Comparison of ENCODE assay signal across 10 cellular contexts in the genomic region with DNA sequence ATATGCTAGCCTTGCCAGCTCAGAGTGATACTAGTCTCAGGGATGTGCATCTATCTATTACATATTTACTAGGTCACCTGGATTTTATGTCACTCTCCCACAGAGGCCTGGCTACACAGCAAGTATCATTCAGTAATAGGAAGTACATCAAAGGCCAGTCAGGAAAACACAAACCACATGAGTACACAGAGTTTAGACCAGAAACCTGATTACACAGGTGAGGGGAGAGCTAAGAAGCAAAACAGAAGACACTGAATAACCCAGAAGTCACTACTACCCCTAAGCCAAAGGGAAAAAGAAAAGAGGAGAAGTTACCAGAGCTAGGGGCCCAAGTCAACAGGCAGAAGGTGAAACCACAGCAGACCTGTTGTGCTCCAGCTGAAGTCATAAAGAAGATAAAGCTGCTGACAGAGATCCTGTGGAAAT. TPM values are rescaled to one million over a fixed set of nuclear protein-coding genes. Genes with fewer than 3 reads are reported as not detected.
DNase-seq lines count a peak whose midpoint lies in the region; ATAC-seq and TF ChIP-seq lines count a peak whose summit lies in the region.
"Had no signal": no experiment of that assay in that cellular context is flagged by ENCODE, and none has a peak within 500 bp of the region (broad histone marks: within the 10 kb centered on the region; RNA-seq: fewer than 3 reads in every experiment).

No MANE protein-coding gene starts in this region.

- H3K27me3 ChIP-seq in tibial artery (no peaks in the 10 kb centered on the region), upper lobe of right lung (no peaks in the 10 kb centered on the region)
- H3K27me3 ChIP-seq: gastrocnemius medialis had no signal

- H3K4me1 ChIP-seq in tibial artery (peaks cover 0 to 47% (median 5%) of the 10 kb centered on the region in 4 donors), upper lobe of right lung (no peaks in the 10 kb centered on the region)
- H3K4me1 ChIP-seq: gastrocnemius medialis, parathyroid adenoma had no signal

- H3K4me1 Mint-ChIP-seq in activated T-cell treated with anti-CD3 and anti-CD28 coated beads, Interleukin-2, amount 50 U/mL, for 24 hours (ENCODE audit: low read depth) = peaks cover 67% of the 10 kb centered on the region
- peaks cover 56% of the 10 kb centered on the region for H3K4me1 Mint-ChIP-seq in activated CD8-positive, alpha-beta T cell treated with anti-CD3 and anti-CD28 coated beads for 36 hours (ENCODE audit: low read depth)

- H3K4me3 ChIP-seq in tibial artery = no peak overlapping the region
- H3K4me3 ChIP-seq in upper lobe of right lung = no peak overlapping the region
- H3K4me3 ChIP-seq: gastrocnemius medialis had no signal

- H3K27ac ChIP-seq in tibial artery (peak overlapping the region; percentile 11 to 67), upper lobe of right lung (no peak overlapping the region)
- H3K27ac ChIP-seq: gastrocnemius medialis, parathyroid adenoma had no signal

- CTCF ChIA-PET in activated CD8-positive, alpha-beta T cell treated with anti-CD3 and anti-CD28 coated beads for 36 hours (lab: Charles Lee) = interaction anchor here (0.8 to 1.6 kb wide), 6 partner anchors 8 to 67 kb away, joined by 3 read pairs; no protein-coding TSS in a partner anchor

- no peaks in the 10 kb centered on the region for H3K9me3 Mint-ChIP-seq in activated T-cell treated with anti-CD3 and anti-CD28 coated beads, Interleukin-2, amount 50 U/mL, for 24 hours
- no peaks in the 10 kb centered on the region for H3K9me3 Mint-ChIP-seq in activated CD8-positive, alpha-beta T cell treated with anti-CD3 and anti-CD28 coated beads for 36 hours

- no peak for DNase-seq in activated T-cell treated with anti-CD3 and anti-CD28 coated beads, Interleukin-2, amount 50 U/mL, for 24 hours
- DNase-seq in activated T-cell treated with anti-CD3 and anti-CD28 coated beads, Interleukin-2, amount 50 U/mL, for 48 hours = no peak
- DNase-seq in activated CD8-positive, alpha-beta T cell treated with anti-CD3 and anti-CD28 coated beads for 36 hours = no peak
- DNase-seq in tibial artery (no peak), kidney glomerular epithelial cell (lab: John Stamatoyannopoulos, UW) (no peak), upper lobe of right lung (no peak), superior temporal gyrus (ENCODE audit: extremely low spot score) (no peak)
- DNase-seq: gastrocnemius medialis had no signal

- H3K27me3 Mint-ChIP-seq in activated T-cell treated with anti-CD3 and anti-CD28 coated beads, Interleukin-2, amount 50 U/mL, for 24 hours = no peaks in the 10 kb centered on the region
- H3K27me3 Mint-ChIP-seq in activated CD8-positive, alpha-beta T cell treated with anti-CD3 and anti-CD28 coated beads for 36 hours = no peaks in the 10 kb centered on the region

- H3K9me3 ChIP-seq in tibial artery (no peaks in the 10 kb centered on the region), upper lobe of right lung (no peaks in the 10 kb centered on the region)
- H3K9me3 ChIP-seq: gastrocnemius medialis had no signal

- TF ChIP-seq CTCF in activated CD8-positive, alpha-beta T cell treated with anti-CD3 and anti-CD28 coated beads for 36 hours (IDR thresholded peaks at IDR 0.05) = no peak
- TF ChIP-seq CTCF in tibial artery (IDR thresholded peaks at IDR 0.05) = no peak
- TF ChIP-seq CTCF in upper lobe of right lung (IDR thresholded peaks at IDR 0.05) = no peak

- intact Hi-C loops in activated CD8-positive, alpha-beta T cell treated with anti-CD3 and anti-CD28 coated beads for 36 hours (cut with micrococcal nuclease) = no loop called here
- intact Hi-C loops in tibial artery (cut with DNase I; ENCODE audit: low total_unique reads) (no loop called here), upper lobe of right lung (cut with DNase I) (no loop called here)

- no peak overlapping the region for H3K4me3 Mint-ChIP-seq in activated T-cell treated with anti-CD3 and anti-CD28 coated beads, Interleukin-2, amount 50 U/mL, for 24 hours
- H3K4me3 Mint-ChIP-seq in activated CD8-positive, alpha-beta T cell treated with anti-CD3 and anti-CD28 coated beads for 36 hours = no peak overlapping the region

- POLR2A ChIA-PET in activated CD8-positive, alpha-beta T cell treated with anti-CD3 and anti-CD28 coated beads for 36 hours (lab: Charles Lee) = interaction anchor here (0.7 to 7.9 kb wide), 3 partner anchors 10 to 66 kb away, joined by 3 to 69 read pairs (median 5); a partner anchor contains a TSS

- peaks cover 82% of the 10 kb centered on the region for H3K36me3 Mint-ChIP-seq in activated T-cell treated with anti-CD3 and anti-CD28 coated beads, Interleukin-2, amount 50 U/mL, for 24 hours (ENCODE audit: low read depth)
- H3K36me3 Mint-ChIP-seq in activated CD8-positive, alpha-beta T cell treated with anti-CD3 and anti-CD28 coated beads for 36 hours (ENCODE audit: low read depth) = peaks cover 42% of the 10 kb centered on the region

- peak overlapping the region; percentile 72 for H3K27ac Mint-ChIP-seq in activated T-cell treated with anti-CD3 and anti-CD28 coated beads, Interleukin-2, amount 50 U/mL, for 24 hours
- H3K27ac Mint-ChIP-seq in activated CD8-positive, alpha-beta T cell treated with anti-CD3 and anti-CD28 coated beads for 36 hours = peak overlapping the region; percentile 77

- peaks cover 0 to 18% (median 16%) of the 10 kb centered on the region in 3 donors for H3K36me3 ChIP-seq in tibial artery
- H3K36me3 ChIP-seq in upper lobe of right lung = peaks cover 26% of the 10 kb centered on the region
- H3K36me3 ChIP-seq: gastrocnemius medialis had no signal

- ATAC-seq in HG02938 (IDR thresholded peaks at IDR 0.05; ENCODE audit: unreplicated experiment) (peak; percentile 95), upper lobe of right lung (no peak)
- ATAC-seq in activated CD8-positive, alpha-beta T cell treated with anti-CD3 and anti-CD28 coated beads for 36 hours = peak; percentile 47
- ATAC-seq: gastrocnemius medialis had no signal

RNA-seq across cellular contexts. Expression of a gene that starts 13.3 kb away (rescaled TPM):
- 100 to 1,000 TPM; 139 TPM for total RNA-seq in activated CD8-positive, alpha-beta T cell treated with anti-CD3 and anti-CD28 coated beads for 36 hours
- 46.5 TPM for total RNA-seq in upper lobe of right lung

RNA-seq across cellular contexts. Expression of a gene that starts 16.5 kb away (rescaled TPM):
- total RNA-seq in activated CD8-positive, alpha-beta T cell treated with anti-CD3 and anti-CD28 coated beads for 36 hours = 10 to 100 TPM; 37.2 to 38.0 TPM
- total RNA-seq in upper lobe of right lung = 48.3 TPM

RNA-seq across cellular contexts. Expression of a gene that starts 54.5 kb away (rescaled TPM):
- total RNA-seq in activated CD8-positive, alpha-beta T cell treated with anti-CD3 and anti-CD28 coated beads for 36 hours = not detected
- not detected for total RNA-seq in upper lobe of right lung
- total RNA-seq: gastrocnemius medialis had no signal
